ENCODE assay signal across 31 cellular contexts in the genomic region with DNA sequence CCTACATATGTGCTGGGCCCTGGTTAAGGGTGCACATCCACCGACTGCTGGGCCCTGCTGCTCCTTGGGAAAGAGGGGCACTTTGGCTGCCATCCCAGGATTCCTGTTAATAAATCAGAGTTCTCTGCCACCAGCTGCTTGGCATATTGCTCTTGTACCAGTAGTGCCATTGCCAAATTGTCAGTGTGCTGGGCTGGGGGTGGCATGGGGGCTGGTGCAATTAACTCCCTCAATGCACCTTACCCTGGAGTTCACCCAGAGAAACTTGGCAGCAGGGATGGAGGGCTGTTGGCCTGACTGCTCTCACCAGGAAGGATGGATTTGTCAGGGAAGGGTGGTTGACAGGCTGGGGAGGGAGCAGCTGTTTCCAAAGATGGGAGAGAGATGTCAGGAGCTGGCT.
"Had no signal": no experiment of that assay in that cellular context is flagged by ENCODE, and none has a peak within 500 bp of the region (broad histone marks: within the 10 kb centered on the region; RNA-seq: fewer than 3 reads in every experiment).

No MANE protein-coding gene starts in this region.

- H3K27me3 ChIP-seq: ascending aorta, cardiac muscle cell had no signal

- H3K27me3 Mint-ChIP-seq: activated CD4-positive, alpha-beta memory T cell treated with anti-CD3 and anti-CD28 coated beads, Interleukin-2, amount 10 ng/mL, durations not matched to agents 7 days and 5 days; activated CD8-positive, alpha-beta memory T cell treated with anti-CD3 and anti-CD28 coated beads, Interleukin-2, amount 10 ng/mL, durations not matched to agents 7 days and 5 days; activated naive CD8-positive, alpha-beta T cell treated with anti-CD3 and anti-CD28 coated beads, Interleukin-2, amount 10 ng/mL, durations not matched to agents 7 days and 5 days; central memory CD8-positive, alpha-beta T cell had no signal

- H3K36me3 ChIP-seq: ascending aorta, cardiac muscle cell, WERI-Rb-1 had no signal

- H3K27ac Mint-ChIP-seq: activated CD4-positive, alpha-beta memory T cell treated with anti-CD3 and anti-CD28 coated beads, Interleukin-2, amount 10 ng/mL, durations not matched to agents 7 days and 5 days; activated CD8-positive, alpha-beta memory T cell treated with anti-CD3 and anti-CD28 coated beads, Interleukin-2, amount 10 ng/mL, durations not matched to agents 7 days and 5 days; activated naive CD4-positive, alpha-beta T cell treated with anti-CD3 and anti-CD28 coated beads, Interleukin-2, amount 50 U/mL, for 24 hours; activated naive CD8-positive, alpha-beta T cell treated with anti-CD3 and anti-CD28 coated beads, Interleukin-2, amount 10 ng/mL, durations not matched to agents 7 days and 5 days; activated T-cell treated with anti-CD3 and anti-CD28 coated beads, Interleukin-2, amount 50 U/mL, for 72 hours; activated T-helper 17 cell treated with anti-CD3 and anti-CD28 coated beads, Interleukin-2, amount 50 U/mL, for 72 hours had no signal

- H3K4me1 ChIP-seq: ascending aorta had no signal

- H3K27ac ChIP-seq: ascending aorta, cardiac muscle cell, WERI-Rb-1 had no signal

- H3K4me3 ChIP-seq: ascending aorta, cardiac muscle cell had no signal

- ATAC-seq: activated CD8-positive, alpha-beta memory T cell treated with anti-CD3 and anti-CD28 coated beads, Interleukin-2, amount 10 ng/mL, durations not matched to agents 7 days and 5 days; activated T-cell treated with anti-CD3 and anti-CD28 coated beads, Interleukin-2, amount 50 U/mL, for 72 hours; activated T-helper 17 cell treated with anti-CD3 and anti-CD28 coated beads, Interleukin-2, amount 50 U/mL, for 72 hours had no signal

- H3K4me3 Mint-ChIP-seq: activated CD4-positive, alpha-beta memory T cell treated with anti-CD3 and anti-CD28 coated beads, Interleukin-2, amount 10 ng/mL, durations not matched to agents 7 days and 5 days; activated CD8-positive, alpha-beta memory T cell treated with anti-CD3 and anti-CD28 coated beads, Interleukin-2, amount 10 ng/mL, durations not matched to agents 7 days and 5 days; activated naive CD4-positive, alpha-beta T cell treated with anti-CD3 and anti-CD28 coated beads, Interleukin-2, amount 50 U/mL, for 24 hours; activated naive CD8-positive, alpha-beta T cell treated with anti-CD3 and anti-CD28 coated beads, Interleukin-2, amount 10 ng/mL, durations not matched to agents 7 days and 5 days; activated T-cell treated with anti-CD3 and anti-CD28 coated beads, Interleukin-2, amount 50 U/mL, for 72 hours; activated T-helper 17 cell treated with anti-CD3 and anti-CD28 coated beads, Interleukin-2, amount 50 U/mL, for 72 hours; central memory CD8-positive, alpha-beta T cell had no signal

- H3K4me1 Mint-ChIP-seq: activated CD4-positive, alpha-beta memory T cell treated with anti-CD3 and anti-CD28 coated beads, Interleukin-2, amount 10 ng/mL, durations not matched to agents 7 days and 5 days; activated CD8-positive, alpha-beta memory T cell treated with anti-CD3 and anti-CD28 coated beads, Interleukin-2, amount 10 ng/mL, durations not matched to agents 7 days and 5 days; activated naive CD4-positive, alpha-beta T cell treated with anti-CD3 and anti-CD28 coated beads, Interleukin-2, amount 50 U/mL, for 24 hours; activated naive CD8-positive, alpha-beta T cell treated with anti-CD3 and anti-CD28 coated beads, Interleukin-2, amount 10 ng/mL, durations not matched to agents 7 days and 5 days; activated T-helper 17 cell treated with anti-CD3 and anti-CD28 coated beads, Interleukin-2, amount 50 U/mL, for 72 hours; central memory CD8-positive, alpha-beta T cell had no signal

- H3K36me3 Mint-ChIP-seq: activated CD8-positive, alpha-beta memory T cell treated with anti-CD3 and anti-CD28 coated beads, Interleukin-2, amount 10 ng/mL, durations not matched to agents 7 days and 5 days; activated naive CD4-positive, alpha-beta T cell treated with anti-CD3 and anti-CD28 coated beads, Interleukin-2, amount 50 U/mL, for 24 hours; activated naive CD8-positive, alpha-beta T cell treated with anti-CD3 and anti-CD28 coated beads, Interleukin-2, amount 10 ng/mL, durations not matched to agents 7 days and 5 days had no signal

- H3K9me3 Mint-ChIP-seq: activated CD4-positive, alpha-beta memory T cell treated with anti-CD3 and anti-CD28 coated beads, Interleukin-2, amount 10 ng/mL, durations not matched to agents 7 days and 5 days; activated naive CD4-positive, alpha-beta T cell treated with anti-CD3 and anti-CD28 coated beads, Interleukin-2, amount 50 U/mL, for 24 hours; activated naive CD8-positive, alpha-beta T cell treated with anti-CD3 and anti-CD28 coated beads, Interleukin-2, amount 10 ng/mL, durations not matched to agents 7 days and 5 days; activated T-cell treated with anti-CD3 and anti-CD28 coated beads, Interleukin-2, amount 50 U/mL, for 72 hours; activated T-helper 17 cell treated with anti-CD3 and anti-CD28 coated beads, Interleukin-2, amount 50 U/mL, for 72 hours; central memory CD8-positive, alpha-beta T cell had no signal

- H3K9me3 ChIP-seq: ascending aorta had no signal

- DNase-seq: activated CD4-positive, alpha-beta memory T cell treated with anti-CD3 and anti-CD28 coated beads, Interleukin-2, amount 10 ng/mL, durations not matched to agents 7 days and 5 days; activated CD4-positive, alpha-beta T cell treated with anti-CD3 and anti-CD28 coated beads for 1 hour; activated CD4-positive, alpha-beta T cell treated with anti-CD3 and anti-CD28 coated beads for 48 hours; activated CD4-positive, CD25-positive, alpha-beta regulatory T cell; activated CD8-positive, alpha-beta memory T cell treated with anti-CD3 and anti-CD28 coated beads for 24 hours; activated CD8-positive, alpha-beta memory T cell treated with anti-CD3 and anti-CD28 coated beads, Interleukin-2, amount 10 ng/mL, durations not matched to agents 7 days and 5 days; activated CD8-positive, alpha-beta memory T cell treated with anti-CD3 and anti-CD28 coated beads, Interleukin-2, amount 50 U/mL, for 48 hours; activated effector memory CD4-positive, alpha-beta T cell treated with anti-CD3 and anti-CD28 coated beads, Interleukin-2, amount 50 U/mL, for 16 hours; activated naive CD4-positive, alpha-beta T cell treated with Interleukin-2 at 50 U/mL for 16 hours; activated naive CD8-positive, alpha-beta T cell treated with anti-CD3 and anti-CD28 coated beads, Interleukin-2, amount 10 ng/mL, durations not matched to agents 7 days and 5 days; activated T-cell treated with anti-CD3 and anti-CD28 coated beads, Interleukin-2, amount 50 U/mL, for 72 hours; amygdala; Karpas-422; KBM-7; NCI-H1417 treated with DMSO at 0.1 percent for 48 hours; NCI-H2029; NCI-H2107; NCI-H2171; NCI-H510A treated with DMSO at 0.1 percent for 48 hours; OCI-M1; Right ventricle myocardium superior; SW 1271; T-helper 1 cell; T-helper 2 cell; T-helper 9 cell had no signal
